15 cellular contexts compared by ENCODE assay signal in genomic region chr12:131836193-131836592, GRCh38. TPM values are rescaled to one million over a fixed set of nuclear protein-coding genes. Genes with fewer than 3 reads are reported as not detected.
A peak's percentile ranks its signal among the peaks of the same experiment; 100 is the strongest.
DNase-seq lines count a peak whose midpoint lies in the region; ATAC-seq, FAIRE-seq and TF ChIP-seq lines count a peak whose summit lies in the region.
"Had no signal": no experiment of that assay in that cellular context is flagged by ENCODE, and none has a peak within 500 bp of the region (broad histone marks: within the 10 kb centered on the region; RNA-seq: fewer than 3 reads in every experiment).

No MANE protein-coding gene starts in this region.

- DNase-seq in NCI-H82 (lab: John Stamatoyannopoulos, UW) (peak; percentile 29), NCI-H82 treated with DMSO at 0.1 percent for 48 hours (lab: John Stamatoyannopoulos, UW; ENCODE audit: unreplicated experiment) (no peak), endothelial cell of umbilical vein (ENCODE audit: low read depth, low spot score) (peak; percentile 22), progenitor cell of endocrine pancreas (ENCODE audit: low spot score, unreplicated experiment) (no peak), D341Med (ENCODE audit: low spot score) (no peak), NCI-H146 (lab: John Stamatoyannopoulos, UW) (no peak)
- no peak for DNase-seq in natural killer cell treated with Interleukin-12 subunit alpha and Interleukin-12 subunit beta and Interleukin-15 and Interleukin-18, amount 100 ng/mL, for 72 hours (ENCODE audit: low spot score)
- DNase-seq: activated CD8-positive, alpha-beta memory T cell treated with anti-CD3 and anti-CD28 coated beads, Interleukin-2, amount 10 ng/mL, durations not matched to agents 7 days and 5 days; amniotic stem cell; NCI-H526 treated with DMSO at 0.1 percent for 48 hours; spleen; T-helper 2 cell had no signal

- CTCF ChIA-PET in endothelial cell of umbilical vein (lab: Charles Lee): interaction anchor here (0.5 to 3.8 kb wide), 14 partner anchors 10 to 881 kb away, joined by 3 to 26 read pairs (median 4); partner anchors contain the start of gene EP400

- no peaks in the 10 kb centered on the region for H3K9me3 Mint-ChIP-seq in progenitor cell of endocrine pancreas (ENCODE audit: low read depth)
- no peaks in the 10 kb centered on the region for H3K9me3 Mint-ChIP-seq in natural killer cell treated with Interleukin-12 subunit alpha and Interleukin-12 subunit beta and Interleukin-15 and Interleukin-18, amount 100 ng/mL, for 72 hours

- no peak overlapping the region for H3K4me3 ChIP-seq in OCI-LY1 (ENCODE audit: low read depth, low read length, poor library complexity, severe bottlenecking)
- H3K4me3 ChIP-seq in endothelial cell of umbilical vein (replicated peaks in 1 of 3; ENCODE audit: insufficient read depth in 1 of 3, low read depth in 1 of 3, low read length in 3 of 3): no peak overlapping the region
- H3K4me3 ChIP-seq: gastroesophageal sphincter, spleen had no signal

- H3K9ac ChIP-seq in OCI-LY1 (ENCODE audit: low read length) (no peak overlapping the region), endothelial cell of umbilical vein (replicated peaks; ENCODE audit: extremely low read depth, insufficient read depth, low read length) (no peak overlapping the region)

- no peaks in the 10 kb centered on the region for H3F3A ChIP-seq in OCI-LY1 (ENCODE audit: insufficient read depth, low read length)

- no peaks in the 10 kb centered on the region for H3K36me3 Mint-ChIP-seq in progenitor cell of endocrine pancreas (ENCODE audit: insufficient read depth)
- H3K36me3 Mint-ChIP-seq in natural killer cell treated with Interleukin-12 subunit alpha and Interleukin-12 subunit beta and Interleukin-15 and Interleukin-18, amount 100 ng/mL, for 72 hours: no peaks in the 10 kb centered on the region
- H3K36me3 Mint-ChIP-seq: activated CD8-positive, alpha-beta memory T cell treated with anti-CD3 and anti-CD28 coated beads, Interleukin-2, amount 10 ng/mL, durations not matched to agents 7 days and 5 days had no signal

- H2AFZ ChIP-seq in OCI-LY1 (ENCODE audit: low read length) (no peak overlapping the region), endothelial cell of umbilical vein (ENCODE audit: low read depth, low read length) (no peak overlapping the region)

- no peaks in the 10 kb centered on the region for H3K9me3 ChIP-seq in OCI-LY1 (ENCODE audit: low read length)
- H3K9me3 ChIP-seq in endothelial cell of umbilical vein (replicated peaks; ENCODE audit: control insufficient read depth, insufficient read depth, low read length): no peaks in the 10 kb centered on the region
- H3K9me3 ChIP-seq: gastroesophageal sphincter, spleen had no signal

- peak; percentile 80 for FAIRE-seq in endothelial cell of umbilical vein (lab: Jason Lieb, UNC)
- FAIRE-seq: GM18507 had no signal

- H3K79me2 ChIP-seq in OCI-LY1 (ENCODE audit: insufficient read depth, low read length): no peaks in the 10 kb centered on the region
- H3K79me2 ChIP-seq in endothelial cell of umbilical vein (ENCODE audit: control insufficient read depth, insufficient read depth, low read length): no peaks in the 10 kb centered on the region

- no peaks in the 10 kb centered on the region for H3K27me3 ChIP-seq in OCI-LY1 (ENCODE audit: insufficient read depth, low read length)
- H3K27me3 ChIP-seq in endothelial cell of umbilical vein (ENCODE audit: control insufficient read depth in 2 of 2, insufficient read depth in 2 of 2, low read length in 2 of 2): peaks cover 0 to 2% of the 10 kb centered on the region in 2 experiments

- POLR2A ChIA-PET in endothelial cell of umbilical vein (lab: Charles Lee): no interaction called here

- H3K4me1 Mint-ChIP-seq in progenitor cell of endocrine pancreas (ENCODE audit: low read depth): peaks cover 3% of the 10 kb centered on the region
- H3K4me1 Mint-ChIP-seq in natural killer cell treated with Interleukin-12 subunit alpha and Interleukin-12 subunit beta and Interleukin-15 and Interleukin-18, amount 100 ng/mL, for 72 hours (ENCODE audit: low read depth in 2 of 2): no peaks in the 10 kb centered on the region
- H3K4me1 Mint-ChIP-seq: activated CD8-positive, alpha-beta memory T cell treated with anti-CD3 and anti-CD28 coated beads, Interleukin-2, amount 10 ng/mL, durations not matched to agents 7 days and 5 days had no signal

- no peak overlapping the region for H3K4me3 Mint-ChIP-seq in progenitor cell of endocrine pancreas (ENCODE audit: low read depth)
- H3K4me3 Mint-ChIP-seq in natural killer cell treated with Interleukin-12 subunit alpha and Interleukin-12 subunit beta and Interleukin-15 and Interleukin-18, amount 100 ng/mL, for 72 hours: no peak overlapping the region
- H3K4me3 Mint-ChIP-seq: activated CD8-positive, alpha-beta memory T cell treated with anti-CD3 and anti-CD28 coated beads, Interleukin-2, amount 10 ng/mL, durations not matched to agents 7 days and 5 days had no signal

- intact Hi-C loops in endothelial cell of umbilical vein (cut with micrococcal nuclease): loop anchor here (1.0 kb wide), 1 partner anchor 165 kb away; no protein-coding TSS in a partner anchor

- TF ChIP-seq POLR2A in endothelial cell of umbilical vein (IDR thresholded peaks at IDR 0.05; ENCODE audit: low read depth, low read length): no peak

- H3K27ac ChIP-seq in OCI-LY1 (ENCODE audit: low read depth, low read length, poor library complexity, severe bottlenecking) (no peak overlapping the region), endothelial cell of umbilical vein (ENCODE audit: insufficient read depth, low read depth, low read length) (no peak overlapping the region)
- H3K27ac ChIP-seq: gastroesophageal sphincter, spleen had no signal

- dilution Hi-C loops in endothelial cell of umbilical vein (cut with MboI; ENCODE audit: extremely low pct_ligation_motif_present, low sequenced_read_pairs): no loop called here

- H3K9me1 ChIP-seq in endothelial cell of umbilical vein (replicated peaks; ENCODE audit: control insufficient read depth, extremely low read depth, insufficient read depth, low read length): no peaks in the 10 kb centered on the region

- no peak overlapping the region for H3K27ac Mint-ChIP-seq in progenitor cell of endocrine pancreas
- H3K27ac Mint-ChIP-seq in natural killer cell treated with Interleukin-12 subunit alpha and Interleukin-12 subunit beta and Interleukin-15 and Interleukin-18, amount 100 ng/mL, for 72 hours: no peak overlapping the region
- H3K27ac Mint-ChIP-seq: activated CD8-positive, alpha-beta memory T cell treated with anti-CD3 and anti-CD28 coated beads, Interleukin-2, amount 10 ng/mL, durations not matched to agents 7 days and 5 days had no signal

- H3K4me1 ChIP-seq in OCI-LY1 (ENCODE audit: insufficient read depth, low read length, severe bottlenecking): no peaks in the 10 kb centered on the region
- no peaks in the 10 kb centered on the region for H3K4me1 ChIP-seq in endothelial cell of umbilical vein (ENCODE audit: control insufficient read depth, extremely low read depth, insufficient read depth, low read length)

- H3K36me3 ChIP-seq in OCI-LY1 (ENCODE audit: insufficient read depth, low read length) (no peaks in the 10 kb centered on the region), endothelial cell of umbilical vein (ENCODE audit: control insufficient read depth in 2 of 2, extremely low read depth in 1 of 2, insufficient read depth in 2 of 2, low read length in 2 of 2) (no peaks in the 10 kb centered on the region)
- H3K36me3 ChIP-seq: gastroesophageal sphincter, spleen had no signal

- H3K4me2 ChIP-seq in OCI-LY1 (ENCODE audit: low read length) (no peak overlapping the region), endothelial cell of umbilical vein (ENCODE audit: insufficient read depth, low read length) (no peak overlapping the region)

- TF ChIP-seq CTCF in OCI-LY1 (IDR thresholded peaks at IDR 0.05; ENCODE audit: low read length) (peak; percentile 43), endothelial cell of umbilical vein (IDR thresholded peaks at IDR 0.05; ENCODE audit: extremely low read depth in 1 of 2, insufficient read depth in 1 of 2, low read depth in 1 of 2, low read length in 2 of 2) (peak; percentile 16 to 47), progenitor cell of endocrine pancreas (IDR thresholded peaks at IDR 0.05; ENCODE audit: unreplicated experiment) (peak; percentile 44)

- H4K20me1 ChIP-seq in OCI-LY1 (ENCODE audit: insufficient read depth, low read length) (no peaks in the 10 kb centered on the region), endothelial cell of umbilical vein (replicated peaks; ENCODE audit: control insufficient read depth, extremely low read depth, insufficient read depth, low read length) (no peaks in the 10 kb centered on the region)

- BruUV-seq in endothelial cell of umbilical vein (replicated peaks; lab: Mats Ljungman, UMichigan): no TSS peak

- no peaks in the 10 kb centered on the region for H3K9me2 ChIP-seq in OCI-LY1 (ENCODE audit: low read depth, low read length)

- peaks cover 13% of the 10 kb centered on the region for H3K27me3 Mint-ChIP-seq in progenitor cell of endocrine pancreas
- H3K27me3 Mint-ChIP-seq in natural killer cell treated with Interleukin-12 subunit alpha and Interleukin-12 subunit beta and Interleukin-15 and Interleukin-18, amount 100 ng/mL, for 72 hours: peaks cover 0 to 7% of the 10 kb centered on the region in 2 donors

- ATAC-seq in natural killer cell treated with Interleukin-12 subunit alpha and Interleukin-12 subunit beta and Interleukin-15 and Interleukin-18, amount 100 ng/mL, for 72 hours: no peak
- ATAC-seq: activated CD8-positive, alpha-beta memory T cell treated with anti-CD3 and anti-CD28 coated beads, Interleukin-2, amount 10 ng/mL, durations not matched to agents 7 days and 5 days; gastroesophageal sphincter had no signal

RNA-seq across cellular contexts. Expression of gene MMP17, which starts 8.0 kb away (rescaled TPM):
- total RNA-seq in endothelial cell of umbilical vein (10.7 and 10.8 TPM in 2 replicates), progenitor cell of endocrine pancreas (0.48 and 0.49 TPM in 2 replicates)
- 2.7 and 3.6 TPM in 2 replicates for polyA plus RNA-seq in endothelial cell of umbilical vein
- 1.1 and 2.1 TPM in 2 replicates for polyA plus RNA-seq in endothelial cell of umbilical vein (2011; cell fraction: cytosol; rRNA removed)
- polyA plus RNA-seq in endothelial cell of umbilical vein (2011; cell fraction: nucleus; rRNA removed): 2.2 and 3.3 TPM in 2 replicates
- 10.9 and 14.5 TPM in 2 replicates for polyA plus RNA-seq in endothelial cell of umbilical vein (2012)
- polyA minus RNA-seq in endothelial cell of umbilical vein: 3.3 and 4.1 TPM in 2 replicates
- not detected for polyA minus RNA-seq in endothelial cell of umbilical vein (2011; cell fraction: cytosol; rRNA and poly(A)+ RNA removed)
- polyA minus RNA-seq in endothelial cell of umbilical vein (2011; cell fraction: nucleus; rRNA and poly(A)+ RNA removed): 0.48 and 1.5 TPM in 2 replicates
- total RNA-seq in natural killer cell treated with Interleukin-12 subunit alpha and Interleukin-12 subunit beta and Interleukin-15 and Interleukin-18, amount 100 ng/mL, for 72 hours: not detected
- total RNA-seq: activated CD8-positive, alpha-beta memory T cell treated with anti-CD3 and anti-CD28 coated beads, Interleukin-2, amount 10 ng/mL, durations not matched to agents 7 days and 5 days had no signal

RNA-seq across cellular contexts. Expression of gene ULK1, which starts 58.2 kb away (rescaled TPM):
- 37.8 and 38.2 TPM in 2 replicates for total RNA-seq in endothelial cell of umbilical vein
- polyA plus RNA-seq in endothelial cell of umbilical vein: 14.4 and 17.8 TPM in 2 replicates
- 8.3 and 10.6 TPM in 2 replicates for polyA plus RNA-seq in endothelial cell of umbilical vein (2011; cell fraction: cytosol; rRNA removed)
- 82.5 and 115 TPM in 2 replicates for polyA plus RNA-seq in endothelial cell of umbilical vein (2011; cell fraction: nucleus; rRNA removed)
- 20.3 and 26.8 TPM in 2 replicates for polyA plus RNA-seq in endothelial cell of umbilical vein (2012)
- 16.0 and 18.6 TPM in 2 replicates for polyA minus RNA-seq in endothelial cell of umbilical vein
- polyA minus RNA-seq in endothelial cell of umbilical vein (2011; cell fraction: cytosol; rRNA and poly(A)+ RNA removed): 25.3 TPM
- polyA minus RNA-seq in endothelial cell of umbilical vein (2011; cell fraction: nucleus; rRNA and poly(A)+ RNA removed): 22.0 and 50.1 TPM in 2 replicates
- total RNA-seq in progenitor cell of endocrine pancreas: 111 and 122 TPM in 2 replicates
- total RNA-seq in natural killer cell treated with Interleukin-12 subunit alpha and Interleukin-12 subunit beta and Interleukin-15 and Interleukin-18, amount 100 ng/mL, for 72 hours: 10 to 100 TPM; 21.8 to 24.3 TPM

Comparison
In these comparisons a context has a peak if more than half of its experiments do, and no peak if none do; other contexts are left out.
1. DNase-seq: peak in NCI-H82 (single experiment) and endothelial cell of umbilical vein (single experiment); none in NCI-H82 treated with DMSO at 0.1 percent for 48 hours (single experiment), progenitor cell of endocrine pancreas (single experiment), D341Med (single experiment), NCI-H146 (single experiment) and natural killer cell treated with Interleukin-12 subunit alpha and Interleukin-12 subunit beta and Interleukin-15 and Interleukin-18, amount 100 ng/mL, for 72 hours (single experiment).
2. Peak in every context shown above with its lines, with median percentiles within 50 percentile points of each other: CTCF ChIP-seq.